ENCODE assay signal across 20 cellular contexts in the genomic region with DNA sequence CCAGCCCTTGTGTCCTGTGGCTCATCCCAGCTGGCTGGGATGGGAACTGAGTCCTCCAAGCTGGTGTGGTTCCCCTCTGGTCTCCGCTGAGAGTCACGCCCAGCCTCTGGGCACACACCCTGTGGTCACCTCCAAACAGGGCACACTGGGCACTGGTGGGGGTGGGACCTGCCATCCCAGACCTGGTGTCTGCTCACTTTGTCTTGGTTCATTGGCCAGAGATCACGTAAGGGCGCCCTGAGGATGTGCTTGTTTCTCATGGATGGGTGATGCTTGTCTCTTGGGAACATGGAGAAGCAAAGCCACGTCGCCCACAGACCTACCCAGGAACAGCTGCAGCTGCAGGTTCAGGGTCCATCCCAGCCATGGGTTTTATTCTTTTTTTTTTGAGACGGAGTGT. TPM values are rescaled to one million over a fixed set of nuclear protein-coding genes. Genes with fewer than 3 reads are reported as not detected.
A peak's percentile ranks its signal among the peaks of the same experiment; 100 is the strongest.
DNase-seq lines count a peak whose midpoint lies in the region; ATAC-seq, FAIRE-seq and TF ChIP-seq lines count a peak whose summit lies in the region.
"Had no signal": no experiment of that assay in that cellular context is flagged by ENCODE, and none has a peak within 500 bp of the region (broad histone marks: within the 10 kb centered on the region; RNA-seq: fewer than 3 reads in every experiment).

No MANE protein-coding gene starts in this region.

- peaks cover 23 to 24% of the 10 kb centered on the region in 2 donors for H3K4me1 ChIP-seq in duodenal mucosa (ENCODE audit: control insufficient read depth in 1 of 2, insufficient read depth in 2 of 2, low read length in 2 of 2)
- H3K4me1 ChIP-seq in tibial artery: peaks cover 15 to 90% (median 72%) of the 10 kb centered on the region in 4 donors
- H3K4me1 ChIP-seq in HepG2 (ENCODE audit: insufficient read depth, low read length): no peaks in the 10 kb centered on the region

- no peak overlapping the region for H2AFZ ChIP-seq in HepG2 (ENCODE audit: low read length)

- H4K20me1 ChIP-seq in HepG2 (ENCODE audit: insufficient read depth, low read length): peaks cover 57% of the 10 kb centered on the region; the same call in 1 of the 2 replicates

- no peak for TF ChIP-seq POLR2A in HepG2 (IDR thresholded peaks at IDR 0.05; ENCODE audit: insufficient read depth in 1 of 2, low read depth in 2 of 2, low read length in 2 of 2)

- in situ Hi-C loops in HepG2 (cut with HindIII; ENCODE audit: extremely low pct_ligation_motif_present, low pct_unique_long_range_greater_than_20kb): no loop called here

- H3K27ac Mint-ChIP-seq in nephron progenitor cell: peak overlapping the region; percentile 19
- H3K27ac Mint-ChIP-seq: activated naive CD8-positive, alpha-beta T cell; activated T-cell treated with anti-CD3 and anti-CD28 coated beads, Interleukin-2, amount 50 U/mL, for 24 hours; naive thymus-derived CD8-positive, alpha-beta T cell; progenitor cell of endocrine pancreas; stimulated activated memory B cell treated with anti-CD40 and anti-IgM and Interleukin-4, amounts not matched to agents 10 μg/mL and 1 μg/mL and 100 μg/mL, for 72 hours had no signal

- no peak overlapping the region for H3K4me2 ChIP-seq in HepG2 (ENCODE audit: low read depth, low read length)

- TF ChIP-seq RAD21 in HepG2 (CRISPR knock-in tag; IDR thresholded peaks at IDR 0.05): no peak

- H3K4me1 Mint-ChIP-seq in nephron progenitor cell: peaks cover 35% of the 10 kb centered on the region

- no peaks in the 10 kb centered on the region for H3K27me3 ChIP-seq in duodenal mucosa (ENCODE audit: control insufficient read depth in 1 of 2, insufficient read depth in 2 of 2, low read length in 2 of 2)
- no peaks in the 10 kb centered on the region for H3K27me3 ChIP-seq in tibial artery
- H3K27me3 ChIP-seq in HepG2 (ENCODE audit: control insufficient read depth in 1 of 2, insufficient read depth in 2 of 2, low read length in 2 of 2): no peaks in the 10 kb centered on the region; a peak in 1 of 5 replicates
- H3K27me3 ChIP-seq: MG63 had no signal

- TF ChIP-seq EP300 in HepG2 (IDR thresholded peaks at IDR 0.05; ENCODE audit: low read depth in 2 of 2, low read length in 2 of 2): no peak
- TF ChIP-seq EP300 in HepG2 (CRISPR knock-in tag; IDR thresholded peaks at IDR 0.05; ENCODE audit: borderline replicate concordance): no peak

- H3K4me3 Mint-ChIP-seq in nephron progenitor cell: no peak overlapping the region
- H3K4me3 Mint-ChIP-seq: activated naive CD8-positive, alpha-beta T cell; activated T-cell treated with anti-CD3 and anti-CD28 coated beads, Interleukin-2, amount 50 U/mL, for 24 hours; naive thymus-derived CD8-positive, alpha-beta T cell; stimulated activated memory B cell treated with anti-CD40 and anti-IgM and Interleukin-4, amounts not matched to agents 10 μg/mL and 1 μg/mL and 100 μg/mL, for 72 hours had no signal

- H3K4me3 ChIP-seq in duodenal mucosa (ENCODE audit: low read depth in 1 of 2, low read length in 2 of 2): no peak overlapping the region
- no peak overlapping the region for H3K4me3 ChIP-seq in tibial artery
- no peak overlapping the region for H3K4me3 ChIP-seq in HepG2 (replicated peaks in 1 of 3; ENCODE audit: insufficient read depth in 1 of 3, low read depth in 2 of 3, low read length in 3 of 3)
- H3K4me3 ChIP-seq: lung, MG63 had no signal

- ATAC-seq in HepG2: no peak
- ATAC-seq: naive thymus-derived CD8-positive, alpha-beta T cell; stimulated activated memory B cell treated with anti-CD40 and anti-IgM and Interleukin-4, amounts not matched to agents 10 μg/mL and 1 μg/mL and 100 μg/mL, for 72 hours had no signal

- peaks cover 3% of the 10 kb centered on the region for H3K27me3 Mint-ChIP-seq in nephron progenitor cell (ENCODE audit: low read depth, poor library complexity)
- H3K27me3 Mint-ChIP-seq: activated naive CD8-positive, alpha-beta T cell; activated T-cell treated with anti-CD3 and anti-CD28 coated beads, Interleukin-2, amount 50 U/mL, for 24 hours; naive thymus-derived CD8-positive, alpha-beta T cell; progenitor cell of endocrine pancreas; stimulated activated memory B cell treated with anti-CD40 and anti-IgM and Interleukin-4, amounts not matched to agents 10 μg/mL and 1 μg/mL and 100 μg/mL, for 72 hours had no signal

- no TSS peak for BruUV-seq in HepG2 (replicated peaks; lab: Mats Ljungman, UMichigan)

- DNase-seq in LHCN-M2 (ENCODE audit: low read depth): peak; percentile 42
- DNase-seq in nephron progenitor cell: no peak
- DNase-seq in tibial artery: no peak
- DNase-seq in NCI-H2196 treated with DMSO at 0.1 percent for 48 hours (lab: John Stamatoyannopoulos, UW; ENCODE audit: unreplicated experiment): no peak
- DNase-seq in stimulated activated CD4-positive, alpha-beta T cell treated with anti-CD3 and anti-CD28 coated beads, Interleukin-1b, Interleukin-23, amount 100 ng/mL, for 48 hours: no peak
- DNase-seq in HepG2 (ENCODE audit: low spot score): no peak
- DNase-seq: activated CD4-positive, alpha-beta T cell treated with anti-CD3 and anti-CD28 coated beads, Interleukin-2, amount 50 U/mL, for 4 hours; activated T-cell treated with anti-CD3 and anti-CD28 coated beads, Interleukin-2, amount 50 U/mL, for 24 hours; AML-193; MG63; naive thymus-derived CD8-positive, alpha-beta T cell; NCI-H2227 treated with DMSO at 0.1 percent for 48 hours had no signal

- H3K9ac ChIP-seq in duodenal mucosa (ENCODE audit: low read depth in 1 of 2, low read length in 2 of 2) (no peak overlapping the region), HepG2 (ENCODE audit: insufficient read depth, low read depth, low read length) (no peak overlapping the region)

- H3K36me3 Mint-ChIP-seq in nephron progenitor cell (ENCODE audit: low read depth): peaks cover 81% of the 10 kb centered on the region

- H3K79me2 ChIP-seq in HepG2 (ENCODE audit: insufficient read depth, low read length): peaks cover 38% of the 10 kb centered on the region

- WGBS in HepG2 (ENCODE audit: low lambda C conversion rate): 88% methylated on average over 1 of the region's 7 CpGs

- TF ChIP-seq CTCF in nephron progenitor cell (IDR thresholded peaks at IDR 0.05) (no peak), tibial artery (IDR thresholded peaks at IDR 0.05) (no peak), HepG2 (CRISPR knock-in tag; IDR thresholded peaks at IDR 0.05) (no peak)

- H3K9me3 ChIP-seq in duodenal mucosa (ENCODE audit: control insufficient read depth in 1 of 2, low read length in 2 of 2) (no peaks in the 10 kb centered on the region), tibial artery (no peaks in the 10 kb centered on the region), HepG2 (ENCODE audit: low read length) (no peaks in the 10 kb centered on the region)
- H3K9me3 ChIP-seq: MG63 had no signal

- CTCF ChIA-PET in HepG2 (lab: Yijun Ruan, JAX; ENCODE audit: low intra/inter-chr PET ratio, low total read pairs): no interaction called here

- FAIRE-seq in HepG2 (lab: Jason Lieb, UNC): no peak
- FAIRE-seq: GM19239, H54 had no signal

- H3K27ac ChIP-seq in duodenal mucosa (ENCODE audit: low read depth, low read length) (peak overlapping the region; percentile 1), tibial artery (peak overlapping the region; percentile 85 to 98), HepG2 (ENCODE audit: extremely low read length, insufficient read depth, low read length) (no peak overlapping the region)
- H3K27ac ChIP-seq: epithelial cell of prostate had no signal

- H3K36me3 ChIP-seq in duodenal mucosa (ENCODE audit: control insufficient read depth in 1 of 2, insufficient read depth in 2 of 2, low read length in 2 of 2): peaks cover 23 to 51% of the 10 kb centered on the region in 2 donors
- H3K36me3 ChIP-seq in tibial artery: peaks cover 13 to 26% (median 17%) of the 10 kb centered on the region in 3 donors
- peaks cover 58 to 88% of the 10 kb centered on the region in 2 experiments; a peak in 4 of 5 replicates for H3K36me3 ChIP-seq in HepG2 (replicated peaks in 1 of 2; ENCODE audit: control insufficient read depth in 1 of 2, insufficient read depth in 2 of 2, low read length in 2 of 2)

- intact Hi-C loops in tibial artery (cut with DNase I; ENCODE audit: low total_unique reads): no loop called here
- intact Hi-C loops in HepG2 (cut with micrococcal nuclease; ENCODE audit: unreplicated experiment): no loop called here

- peaks cover 25% of the 10 kb centered on the region for H3K9me3 Mint-ChIP-seq in nephron progenitor cell
- H3K9me3 Mint-ChIP-seq: activated T-cell treated with anti-CD3 and anti-CD28 coated beads, Interleukin-2, amount 50 U/mL, for 24 hours; naive thymus-derived CD8-positive, alpha-beta T cell; stimulated activated memory B cell treated with anti-CD40 and anti-IgM and Interleukin-4, amounts not matched to agents 10 μg/mL and 1 μg/mL and 100 μg/mL, for 72 hours had no signal

- POLR2A ChIA-PET in HepG2 (lab: Yijun Ruan, JAX): no interaction called here

TF ChIP-seq in HepG2, 621 proteins besides CTCF, POLR2A, EP300 and RAD21 (continues in another document):
- TF ChIP-seq DPF2 (CRISPR knock-in tag; IDR thresholded peaks at IDR 0.05; ENCODE audit: borderline replicate concordance, low read depth): no peak
- no peak for TF ChIP-seq TARDBP (CRISPR knock-in tag; IDR thresholded peaks at IDR 0.05)

RNA-seq across cellular contexts. Expression of gene LRP5, which starts 43.1 kb away (rescaled TPM):
- 12.4 and 17.2 TPM in 2 replicates for total RNA-seq in LHCN-M2 (2014; rRNA removed)
- 15.3 TPM for polyA plus RNA-seq in LHCN-M2 (2012)
- 23.6 and 40.4 TPM in 2 replicates for total RNA-seq in HepG2 (2016; rRNA removed; fragmentation: Illumina TruSeq; extraction: Trizol)
- total RNA-seq in HepG2 (2016; cell fraction: cytosol; rRNA removed; fragmentation: Illumina TruSeq; extraction: Trizol; ENCODE audit: low read depth): 19.7 and 22.6 TPM in 2 replicates
- total RNA-seq in HepG2 (2016; cell fraction: insoluble cytoplasmic fraction; rRNA removed; fragmentation: Illumina TruSeq; extraction: Trizol): 17.6 and 41.1 TPM in 2 replicates
- total RNA-seq in HepG2 (2016; cell fraction: membrane; rRNA removed; fragmentation: Illumina TruSeq; extraction: Trizol): 27.9 and 29.7 TPM in 2 replicates
- 50.9 and 60.6 TPM in 2 replicates for total RNA-seq in HepG2 (2016; cell fraction: nucleus; rRNA removed; fragmentation: Illumina TruSeq; extraction: Trizol)
- 64.0 and 83.4 TPM in 2 replicates for polyA plus RNA-seq in HepG2 (2011; rRNA removed)
- 37.9 and 59.3 TPM in 2 replicates for polyA plus RNA-seq in HepG2 (2011; cell fraction: cytosol; rRNA removed)
- 131 and 158 TPM in 2 replicates for polyA plus RNA-seq in HepG2 (2011; cell fraction: nucleus; rRNA removed)
- 80.7 and 119 TPM in 2 replicates for polyA plus RNA-seq in HepG2 (2012)
- 10.8 and 12.1 TPM in 2 replicates for polyA plus RNA-seq in HepG2 (2016; cell fraction: cytosol; fragmentation: Illumina TruSeq; extraction: Trizol; ENCODE audit: low read depth)
- 25.6 and 36.8 TPM in 2 replicates for polyA plus RNA-seq in HepG2 (2016; cell fraction: insoluble cytoplasmic fraction; fragmentation: Illumina TruSeq; extraction: Trizol; ENCODE audit: low read depth)
- polyA plus RNA-seq in HepG2 (2016; cell fraction: membrane; fragmentation: Illumina TruSeq; extraction: Trizol; ENCODE audit: low read depth): 20.7 and 25.9 TPM in 2 replicates
- polyA plus RNA-seq in HepG2 (2016; cell fraction: nucleus; fragmentation: Illumina TruSeq; extraction: Trizol; ENCODE audit: insufficient read depth, low read depth): 130 and 133 TPM in 2 replicates
- polyA minus RNA-seq in HepG2 (2011; rRNA and poly(A)+ RNA removed; ENCODE audit: low replicate concordance): 49.7 and 219 TPM in 2 replicates
- 75.4 and 75.5 TPM in 2 replicates for polyA minus RNA-seq in HepG2 (2011; cell fraction: cytosol; rRNA and poly(A)+ RNA removed)
- 58.3 and 59.0 TPM in 2 replicates for polyA minus RNA-seq in HepG2 (2011; cell fraction: nucleus; rRNA and poly(A)+ RNA removed)
